8 cellular contexts compared by ENCODE assay signal in genomic region chr1:52368383-52369172, GRCh38. TPM values are rescaled to one million over a fixed set of nuclear protein-coding genes. Genes with fewer than 3 reads are reported as not detected.
DNase-seq lines count a peak whose midpoint lies in the region; ATAC-seq and TF ChIP-seq lines count a peak whose summit lies in the region.

No MANE protein-coding gene starts in this region.

- no peaks in the 10 kb centered on the region for H3K9me3 Mint-ChIP-seq in CD8-positive, alpha-beta memory T cell
- no peaks in the 10 kb centered on the region for H3K9me3 Mint-ChIP-seq in activated naive CD8-positive, alpha-beta T cell treated with anti-CD3 and anti-CD28 coated beads for 36 hours

- H3K4me3 Mint-ChIP-seq in CD8-positive, alpha-beta memory T cell = peak overlapping the region; percentile 61 to 75 (median 69)
- peak overlapping the region; percentile 44 for H3K4me3 Mint-ChIP-seq in activated naive CD8-positive, alpha-beta T cell treated with anti-CD3 and anti-CD28 coated beads for 36 hours

- H3K36me3 Mint-ChIP-seq in CD8-positive, alpha-beta memory T cell = peaks cover 0 to 11% (median 0%) of the 10 kb centered on the region in 3 donors
- peaks cover 30% of the 10 kb centered on the region for H3K36me3 Mint-ChIP-seq in activated naive CD8-positive, alpha-beta T cell treated with anti-CD3 and anti-CD28 coated beads for 36 hours

- POLR2A ChIA-PET in CD8-positive, alpha-beta memory T cell (lab: Charles Lee) = interaction anchor here (0.7 to 1.1 kb wide), 3 partner anchors 12 to 73 kb away, joined by 3 to 4 read pairs (median 3); no protein-coding TSS in a partner anchor

- H3K4me3 ChIP-seq in CD8-positive, alpha-beta memory T cell (ENCODE audit: low read length) = peak overlapping the region; percentile 14
- H3K4me3 ChIP-seq in heart right ventricle (peak overlapping the region in 9 of 10 donors; percentile 29 to 57 (median 52)), aorta (ENCODE audit: low read length in 2 of 2) (peak overlapping the region; percentile 21 to 25)

- H3K27me3 ChIP-seq in CD8-positive, alpha-beta memory T cell (ENCODE audit: insufficient read depth, low read length, poor library complexity, severe bottlenecking) = no peaks in the 10 kb centered on the region
- H3K27me3 ChIP-seq in heart right ventricle (peaks cover 0 to 10% (median 0%) of the 10 kb centered on the region in 7 donors), aorta (ENCODE audit: control insufficient read depth in 1 of 2, insufficient read depth in 2 of 2, low read length in 1 of 2) (no peaks in the 10 kb centered on the region)

- intact Hi-C loops in heart right ventricle (cut with DNase I) = loop anchor here in 2 of 10 donors (5.0 to 10.0 kb wide), 2 partner anchors 316 to 319 kb away; no protein-coding TSS in a partner anchor
- intact Hi-C loops in posterior cingulate gyrus (cut with DNase I) = loop anchor here (5.0 to 10.0 kb wide), 2 partner anchors 226 to 326 kb away; partner anchors contain the start of genes COA7 and ZFYVE9
- intact Hi-C loops in aorta (cut with DNase I) = no loop called here

- no peak for TF ChIP-seq EP300 in Ishikawa (IDR thresholded peaks at IDR 0.05; ENCODE audit: borderline replicate concordance)

- H3K27ac Mint-ChIP-seq in CD8-positive, alpha-beta memory T cell = peak overlapping the region in 6 of 8 donors; percentile 3 to 84 (median 73)
- H3K27ac Mint-ChIP-seq in activated naive CD8-positive, alpha-beta T cell treated with anti-CD3 and anti-CD28 coated beads for 36 hours = no peak overlapping the region

- H3K4me1 Mint-ChIP-seq in CD8-positive, alpha-beta memory T cell = peaks cover 33 to 41% (median 41%) of the 10 kb centered on the region in 3 donors
- peaks cover 29% of the 10 kb centered on the region for H3K4me1 Mint-ChIP-seq in activated naive CD8-positive, alpha-beta T cell treated with anti-CD3 and anti-CD28 coated beads for 36 hours

- CTCF ChIA-PET in CD8-positive, alpha-beta memory T cell (lab: Charles Lee) = interaction anchor here (1.2 to 1.6 kb wide), 2 partner anchors 9 to 37 kb away, joined by 3 to 7 read pairs; no protein-coding TSS in a partner anchor

- WGBS in heart right ventricle, 2 donors = 6 to 9% methylated on average over 51 of the region's 51 CpGs
- 3 to 4% methylated on average over 47 to 51 of the region's 51 CpGs for WGBS in aorta, 2 donors

- peaks cover 24% of the 10 kb centered on the region for H3K4me1 ChIP-seq in CD8-positive, alpha-beta memory T cell (ENCODE audit: insufficient read depth, low read length)
- H3K4me1 ChIP-seq in heart right ventricle = peaks cover 0 to 26% (median 12%) of the 10 kb centered on the region in 9 donors
- peaks cover 0 to 4% of the 10 kb centered on the region in 2 donors for H3K4me1 ChIP-seq in aorta (ENCODE audit: control insufficient read depth in 1 of 2, insufficient read depth in 2 of 2, low read length in 2 of 2)

- DNase-seq in CD8-positive, alpha-beta memory T cell = peak; percentile 48 to 70 (median 52)
- peak; percentile 54 to 71 for DNase-seq in SHP77 (lab: John Stamatoyannopoulos, UW)
- DNase-seq in activated naive CD8-positive, alpha-beta T cell treated with anti-CD3 and anti-CD28 coated beads for 36 hours = peak; percentile 74
- DNase-seq in heart right ventricle = peak; percentile 33 to 53
- peak in 8 of 10 donors; percentile 43 to 93 (median 60) for DNase-seq in posterior cingulate gyrus
- DNase-seq in aorta = peak; percentile 68 to 81

- peaks cover 5% of the 10 kb centered on the region for H3K36me3 ChIP-seq in CD8-positive, alpha-beta memory T cell (ENCODE audit: insufficient read depth, low read length)
- H3K36me3 ChIP-seq in heart right ventricle = peaks cover 0 to 26% (median 0%) of the 10 kb centered on the region in 9 donors
- H3K36me3 ChIP-seq in aorta (ENCODE audit: control insufficient read depth in 1 of 2, insufficient read depth in 2 of 2, low read length in 1 of 2) = no peaks in the 10 kb centered on the region

- no peak overlapping the region for H3K27ac ChIP-seq in CD8-positive, alpha-beta memory T cell (ENCODE audit: low read depth, low read length)
- H3K27ac ChIP-seq in heart right ventricle (peak overlapping the region in 5 of 10 donors; percentile 14 to 52 (median 41)), aorta (ENCODE audit: low read depth in 1 of 2, low read length in 2 of 2) (no peak overlapping the region)

- no peaks in the 10 kb centered on the region for H3K27me3 Mint-ChIP-seq in CD8-positive, alpha-beta memory T cell
- H3K27me3 Mint-ChIP-seq in activated naive CD8-positive, alpha-beta T cell treated with anti-CD3 and anti-CD28 coated beads for 36 hours = no peaks in the 10 kb centered on the region

- peak in 4 of 9 donors; percentile 12 to 38 (median 31) for TF ChIP-seq CTCF in heart right ventricle (IDR thresholded peaks at IDR 0.05)

- no peaks in the 10 kb centered on the region for H3K9me3 ChIP-seq in CD8-positive, alpha-beta memory T cell (ENCODE audit: low read length)
- H3K9me3 ChIP-seq in heart right ventricle (no peaks in the 10 kb centered on the region), aorta (ENCODE audit: control insufficient read depth, low read length) (no peaks in the 10 kb centered on the region)

- TF ChIP-seq RAD21 in Ishikawa (IDR thresholded peaks at IDR 0.05; ENCODE audit: low read depth) = peak; percentile 12; the same call in 1 of the 2 replicates

- ATAC-seq in heart right ventricle (no peak), aorta (ENCODE audit: low FRiP score) (no peak), GM19395 (IDR thresholded peaks at IDR 0.05; ENCODE audit: unreplicated experiment) (no peak)

TF ChIP-seq in Ishikawa, 13 proteins besides CTCF, POLR2A, EP300 and RAD21 (continues in another document):
- no peak for TF ChIP-seq CREB1 (IDR thresholded peaks at IDR 0.05; ENCODE audit: low read depth)
- TF ChIP-seq TCF12 (IDR thresholded peaks at IDR 0.05; ENCODE audit: low read depth) = no peak
- no peak for TF ChIP-seq TAF1 (IDR thresholded peaks at IDR 0.05; ENCODE audit: low read depth)
- 0 out of 2 replicates have a peak, but pooled peaks have one; percentile 13 for TF ChIP-seq MAX (IDR thresholded peaks at IDR 0.05)
- no peak for TF ChIP-seq EGR1 (IDR thresholded peaks at IDR 0.05)
- TF ChIP-seq TEAD4 (IDR thresholded peaks at IDR 0.05) = no peak
- TF ChIP-seq ZBTB7A (IDR thresholded peaks at IDR 0.05; ENCODE audit: low read depth) = peak; percentile 85
- no peak for TF ChIP-seq FOXM1 (IDR thresholded peaks at IDR 0.05; ENCODE audit: borderline replicate concordance, low read depth)
- no peak; the same call in 1 of the 2 replicates for TF ChIP-seq YY1 (IDR thresholded peaks at IDR 0.05; ENCODE audit: low read depth)
- TF ChIP-seq REST (IDR thresholded peaks at IDR 0.05; ENCODE audit: low read depth) = no peak
- TF ChIP-seq NFIC (IDR thresholded peaks at IDR 0.05) = 0 out of 2 replicates have a peak, but pooled peaks have one; percentile 21

RNA-seq across cellular contexts. Expression of gene CC2D1B, which starts 2.6 kb away (rescaled TPM):
- total RNA-seq in CD8-positive, alpha-beta memory T cell = 10 to 100 TPM; 46.2 to 47.8 TPM
- 11.0 TPM for polyA plus RNA-seq in CD8-positive, alpha-beta memory T cell
- total RNA-seq in activated naive CD8-positive, alpha-beta T cell treated with anti-CD3 and anti-CD28 coated beads for 36 hours = 10 to 100 TPM; 26.1 to 26.5 TPM
- total RNA-seq in heart right ventricle (10 to 100 TPM; 14.4 to 19.9 (median 17.2) TPM), aorta (10 to 100 TPM; 31.3 to 36.0 TPM)
- polyA plus RNA-seq in heart right ventricle (10 to 100 TPM; 16.7 to 19.1 TPM), aorta (10 to 100 TPM in 1 of 2 donors, 1 to 10 TPM in 1; 7.6 to 18.8 TPM)

RNA-seq across cellular contexts. Expression of gene ORC1, which starts 35.6 kb away (rescaled TPM):
- total RNA-seq in CD8-positive, alpha-beta memory T cell = 10 to 100 TPM; 39.8 to 40.6 TPM
- 0.55 TPM for polyA plus RNA-seq in CD8-positive, alpha-beta memory T cell
- 10 to 100 TPM; 54.3 to 54.4 TPM for total RNA-seq in activated naive CD8-positive, alpha-beta T cell treated with anti-CD3 and anti-CD28 coated beads for 36 hours
- total RNA-seq in heart right ventricle (under 1 TPM in 8 of 10 donors, not detected in 2; 0.08 to 0.90 (median 0.20) TPM), aorta (under 1 TPM; 0.58 to 0.96 TPM)
- polyA plus RNA-seq in heart right ventricle (under 1 TPM in 1 of 2 donors, not detected in 1; 0.28 TPM), aorta (under 1 TPM; 0.28 to 0.38 TPM)

RNA-seq across cellular contexts. Expression of gene PRPF38A, which starts 35.8 kb away (rescaled TPM):
- 100 to 1,000 TPM; 123 to 126 TPM for total RNA-seq in CD8-positive, alpha-beta memory T cell
- 46.4 TPM for polyA plus RNA-seq in CD8-positive, alpha-beta memory T cell
- 100 to 1,000 TPM; 114 to 119 TPM for total RNA-seq in activated naive CD8-positive, alpha-beta T cell treated with anti-CD3 and anti-CD28 coated beads for 36 hours
- total RNA-seq in heart right ventricle (10 to 100 TPM; 16.7 to 20.8 (median 18.8) TPM), aorta (10 to 100 TPM; 34.7 to 36.2 TPM)
- polyA plus RNA-seq in heart right ventricle (10 to 100 TPM in 1 of 2 donors, 1 to 10 TPM in 1; 6.4 to 13.8 TPM), aorta (10 to 100 TPM; 15.2 to 20.7 TPM)

Comparison
In these comparisons a context has a peak if more than half of its experiments do, and no peak if none do; other contexts are left out.
1. RNA of gene ORC1, which starts 35.6 kb away (total RNA-seq): 54.3 to 54.4 TPM in activated naive CD8-positive, alpha-beta T cell treated with anti-CD3 and anti-CD28 coated beads for 36 hours and 39.8 to 40.6 TPM in CD8-positive, alpha-beta memory T cell; 0.58 to 0.96 TPM in aorta and 0.08 to 0.90 TPM in heart right ventricle; every median in the first group is over 10 times any median in the second.
2. Peak in every context shown above with its lines, with median percentiles within 50 percentile points of each other: DNase-seq and H3K4me3 ChIP-seq.